1 cellular context compared by ENCODE assay signal in the genomic region with DNA sequence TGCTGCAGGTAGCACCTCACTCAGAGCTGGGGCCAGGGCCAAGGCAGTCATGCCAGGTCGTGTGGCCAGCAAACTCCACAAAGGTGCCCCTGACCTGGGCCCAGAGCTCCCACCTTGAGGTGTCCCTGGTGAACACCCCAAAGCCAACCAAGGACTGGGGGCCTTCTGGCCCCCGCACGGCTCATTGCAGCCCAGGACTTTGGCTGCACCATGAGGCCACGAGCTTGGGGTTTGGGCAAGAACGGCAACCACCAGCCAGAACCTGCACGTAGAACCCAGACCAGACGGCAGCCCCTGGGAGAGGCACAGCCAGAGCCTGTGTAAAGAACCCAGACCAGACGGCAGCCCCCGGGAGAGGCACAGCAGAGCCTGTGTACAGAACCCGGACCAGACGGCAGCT.
TF ChIP-seq lines count a peak whose summit lies in the region.

No MANE protein-coding gene starts in this region.

TF ChIP-seq in HepG2, 621 proteins besides CTCF, POLR2A, EP300 and RAD21:
- TF ChIP-seq ZNF768 (CRISPR knock-in tag; IDR thresholded peaks at IDR 0.05) (0 out of 2 replicates have a peak, but pooled peaks have one; percentile 37), PCBP2 (optimal IDR thresholded peaks at IDR 0.05; ENCODE audit: low read depth, low read length, poor library complexity, severe bottlenecking) (no peak), HNRNPLL (IDR thresholded peaks at IDR 0.05; ENCODE audit: low read depth, low read length, poor library complexity, severe bottlenecking) (peak; percentile 25), ZNF557 (CRISPR knock-in tag; IDR thresholded peaks at IDR 0.05) (no peak)
TF ChIP-seq in HepG2: peak in this region for 2.
